In genomic region chr6:2961971-2962370, GRCh38 we compare ENCODE assay signal across 16 cellular contexts. TPM values are rescaled to one million over a fixed set of nuclear protein-coding genes. Genes with fewer than 3 reads are reported as not detected.
A peak's percentile ranks its signal among the peaks of the same experiment; 100 is the strongest.
DNase-seq lines count a peak whose midpoint lies in the region; ATAC-seq and TF ChIP-seq lines count a peak whose summit lies in the region.
"Had no signal": no experiment of that assay in that cellular context is flagged by ENCODE, and none has a peak within 500 bp of the region (broad histone marks: within the 10 kb centered on the region; RNA-seq: fewer than 3 reads in every experiment).

No MANE protein-coding gene starts in this region.

- H3K27ac ChIP-seq in heart left ventricle = peak overlapping the region in 9 of 12 donors; percentile 1 to 63 (median 29)
- peak overlapping the region; percentile 78 for H3K27ac ChIP-seq in upper lobe of right lung
- H3K27ac ChIP-seq: vagina had no signal

- TF ChIP-seq CTCF in heart left ventricle (IDR thresholded peaks at IDR 0.05) (no peak), epithelial cell of esophagus (IDR thresholded peaks at IDR 0.05; ENCODE audit: insufficient read depth, low read depth, low read length, missing control alignments) (no peak), upper lobe of right lung (IDR thresholded peaks at IDR 0.05) (no peak)

- TF ChIP-seq POLR2A in heart left ventricle (IDR thresholded peaks at IDR 0.05) = no peak

- H3K4me3 ChIP-seq in heart left ventricle = no peak overlapping the region
- H3K4me3 ChIP-seq in epithelial cell of esophagus (ENCODE audit: low read length) = no peak overlapping the region
- no peak overlapping the region for H3K4me3 ChIP-seq in upper lobe of right lung
- H3K4me3 ChIP-seq: vagina had no signal

- no peak overlapping the region for H3K4me3 Mint-ChIP-seq in naive thymus-derived CD8-positive, alpha-beta T cell
- H3K4me3 Mint-ChIP-seq: naive B cell had no signal

- no peaks in the 10 kb centered on the region for H3K9me3 Mint-ChIP-seq in naive thymus-derived CD8-positive, alpha-beta T cell
- H3K9me3 Mint-ChIP-seq: brain, naive B cell had no signal

- POLR2A ChIA-PET in naive thymus-derived CD8-positive, alpha-beta T cell (lab: Charles Lee) = interaction anchor here (1.2 kb wide), 1 partner anchor 28 kb away, joined by 4 read pairs; no protein-coding TSS in a partner anchor

- WGBS in heart left ventricle, 4 donors = 78 to 91% (median 85%) methylated on average over 8 of the region's 8 CpGs

- H3K9me3 ChIP-seq in heart left ventricle (no peaks in the 10 kb centered on the region), upper lobe of right lung (no peaks in the 10 kb centered on the region)
- H3K9me3 ChIP-seq: vagina had no signal

- peaks cover 23 to 69% (median 42%) of the 10 kb centered on the region in 4 donors for H3K4me1 Mint-ChIP-seq in naive thymus-derived CD8-positive, alpha-beta T cell

- no peaks in the 10 kb centered on the region for H3K36me3 Mint-ChIP-seq in naive thymus-derived CD8-positive, alpha-beta T cell
- H3K36me3 Mint-ChIP-seq: brain, naive B cell had no signal

- H3K27me3 ChIP-seq in heart left ventricle (no peaks in the 10 kb centered on the region), upper lobe of right lung (no peaks in the 10 kb centered on the region)
- H3K27me3 ChIP-seq: vagina had no signal

- H3K27ac Mint-ChIP-seq in naive thymus-derived CD8-positive, alpha-beta T cell = peak overlapping the region in 6 of 10 donors; percentile 15 to 80 (median 68)

- H3K36me3 ChIP-seq in heart left ventricle (peaks cover 0 to 23% (median 8%) of the 10 kb centered on the region in 9 donors), upper lobe of right lung (peaks cover 12% of the 10 kb centered on the region)
- H3K36me3 ChIP-seq: vagina had no signal

- peak in 1 of 4 donors; percentile 4 for ATAC-seq in heart left ventricle
- ATAC-seq in left ventricle myocardium superior = no peak
- no peak for ATAC-seq in naive thymus-derived CD8-positive, alpha-beta T cell
- peak; percentile 79 for ATAC-seq in upper lobe of right lung
- ATAC-seq in HG02970 (IDR thresholded peaks at IDR 0.05; ENCODE audit: low FRiP score, unreplicated experiment) = no peak

- DNase-seq in heart left ventricle (no peak), left ventricle myocardium superior (no peak), epithelial cell of esophagus (ENCODE audit: low read depth) (peak; percentile 35), upper lobe of right lung (peak; percentile 79), DMS79 (lab: John Stamatoyannopoulos, UW) (no peak)
- DNase-seq in naive thymus-derived CD8-positive, alpha-beta T cell = no peak
- no peak for DNase-seq in stimulated activated CD4-positive, alpha-beta T cell treated with anti-CD3 and anti-CD28 coated beads, Interleukin-1b, Interleukin-23, amount 100 ng/mL, for 48 hours
- DNase-seq: ACHN; activated CD4-positive, CD25-positive, alpha-beta regulatory T cell treated with anti-CD3 and anti-CD28 coated beads, Interleukin-2, amount 50 U/mL, for 72 hours; DND-41; naive B cell; NCI-H2029; NK-92 treated with Interleukin-12 subunit alpha and Interleukin-12 subunit beta, amount 100 ng/mL, for 24 hours had no signal

- intact Hi-C loops in heart left ventricle (cut with DNase I) (no loop called here), left ventricle myocardium superior (cut with micrococcal nuclease) (no loop called here), upper lobe of right lung (cut with DNase I) (no loop called here)

- peaks cover 0 to 84% (median 61%) of the 10 kb centered on the region in 12 donors for H3K4me1 ChIP-seq in heart left ventricle
- peaks cover 60% of the 10 kb centered on the region for H3K4me1 ChIP-seq in upper lobe of right lung

- peaks cover 0 to 1% (median 0%) of the 10 kb centered on the region in 5 donors for H3K27me3 Mint-ChIP-seq in naive thymus-derived CD8-positive, alpha-beta T cell
- H3K27me3 Mint-ChIP-seq: naive B cell had no signal

RNA-seq across cellular contexts. Expression of gene SERPINB6, which starts 9.4 kb away (rescaled TPM):
- total RNA-seq in heart left ventricle (100 to 1,000 TPM; 168 to 246 (median 188) TPM), left ventricle myocardium superior (277 TPM), upper lobe of right lung (157 TPM)
- polyA plus RNA-seq in heart left ventricle = 100 to 1,000 TPM; 146 to 157 TPM
- 100 to 1,000 TPM; 125 to 134 TPM for total RNA-seq in naive thymus-derived CD8-positive, alpha-beta T cell
- polyA plus RNA-seq in naive thymus-derived CD8-positive, alpha-beta T cell = 100 to 1,000 TPM; 128 to 152 (median 141) TPM

RNA-seq across cellular contexts. Expression of gene NQO2, which starts 37.7 kb away (rescaled TPM):
- total RNA-seq in heart left ventricle = 10 to 100 TPM; 37.0 to 76.0 (median 62.8) TPM
- 10 to 100 TPM; 40.8 to 85.4 TPM for polyA plus RNA-seq in heart left ventricle
- 59.6 TPM for total RNA-seq in left ventricle myocardium superior
- 10 to 100 TPM; 21.0 to 21.4 TPM for total RNA-seq in naive thymus-derived CD8-positive, alpha-beta T cell
- polyA plus RNA-seq in naive thymus-derived CD8-positive, alpha-beta T cell = 10 to 100 TPM; 37.9 to 48.1 (median 39.0) TPM
- 20.6 TPM for total RNA-seq in upper lobe of right lung

RNA-seq across cellular contexts. Expression of gene SERPINB9, which starts 58.9 kb away (rescaled TPM):
- total RNA-seq in heart left ventricle (10 to 100 TPM in 1 of 9 donors, 1 to 10 TPM in 8; 2.1 to 16.7 (median 5.4) TPM), left ventricle myocardium superior (2.9 TPM), upper lobe of right lung (12.4 TPM)
- 1 to 10 TPM; 2.1 to 2.7 TPM for polyA plus RNA-seq in heart left ventricle
- 10 to 100 TPM; 56.6 to 57.1 TPM for total RNA-seq in naive thymus-derived CD8-positive, alpha-beta T cell
- 10 to 100 TPM; 29.9 to 37.2 (median 35.0) TPM for polyA plus RNA-seq in naive thymus-derived CD8-positive, alpha-beta T cell

Comparison
In these comparisons a context has a peak if more than half of its experiments do, and no peak if none do; other contexts are left out.
1. DNase-seq: peak in epithelial cell of esophagus (single experiment) and upper lobe of right lung (single experiment); none in heart left ventricle (0 of 5), left ventricle myocardium superior (single experiment), naive thymus-derived CD8-positive, alpha-beta T cell (0 of 10), DMS79 (single experiment) and stimulated activated CD4-positive, alpha-beta T cell treated with anti-CD3 and anti-CD28 coated beads, Interleukin-1b, Interleukin-23, amount 100 ng/mL, for 48 hours (single experiment).